Comparison of ENCODE assay signal across 13 cellular contexts in the genomic region with DNA sequence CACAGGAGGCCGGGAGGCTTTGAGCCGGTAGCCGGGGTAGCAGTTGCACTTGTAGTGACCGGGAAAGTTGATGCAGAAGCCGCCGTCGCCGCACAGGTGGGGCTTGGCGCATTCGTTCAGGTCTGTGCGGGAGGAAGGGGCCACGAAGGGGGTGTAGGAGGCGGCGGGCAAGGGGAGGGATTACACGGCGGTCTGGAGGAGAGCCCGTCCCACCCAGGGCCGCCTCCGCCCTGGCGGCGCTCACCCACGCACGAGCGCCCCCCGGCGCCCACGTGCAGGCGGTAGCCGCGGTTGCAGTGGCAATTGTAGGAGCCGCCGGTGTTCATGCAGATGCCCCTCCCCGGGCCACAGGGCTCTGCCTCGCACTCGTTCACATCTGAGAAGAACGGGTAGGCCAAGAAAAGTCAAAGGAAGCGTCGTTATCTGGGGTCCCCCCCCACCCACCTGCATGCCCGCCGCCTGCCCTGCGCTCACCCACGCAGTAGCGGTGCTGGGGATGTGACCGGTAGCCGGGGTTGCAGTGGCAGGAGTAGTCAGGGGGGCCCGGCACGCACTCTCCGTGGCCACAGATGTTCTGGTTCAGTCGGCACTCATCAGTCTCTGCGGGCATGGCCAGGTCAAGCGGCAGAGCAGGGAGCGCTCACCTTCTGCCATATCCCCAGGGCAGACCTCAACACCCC. TPM values are rescaled to one million over a fixed set of nuclear protein-coding genes. Genes with fewer than 3 reads are reported as not detected.
DNase-seq lines count a peak whose midpoint lies in the region; ATAC-seq and TF ChIP-seq lines count a peak whose summit lies in the region.
"Had no signal": no experiment of that assay in that cellular context is flagged by ENCODE, and none has a peak within 500 bp of the region (broad histone marks: within the 10 kb centered on the region; RNA-seq: fewer than 3 reads in every experiment).

No MANE protein-coding gene starts in this region.

- H3K9me3 Mint-ChIP-seq in WTC11 (no peaks in the 10 kb centered on the region), endodermal cell (no peaks in the 10 kb centered on the region)

- H3K4me3 Mint-ChIP-seq in WTC11 (peak overlapping the region; percentile 16; the same call in 1 of the 2 replicates), endodermal cell (no peak overlapping the region)

- H3K4me3 ChIP-seq in BLaER1, result peak overlapping the region; percentile 55
- H3K4me3 ChIP-seq in GM12865 (ENCODE audit: low read depth, low read length), result peak overlapping the region; percentile 65; the same call in 1 of the 2 replicates
- no peak overlapping the region for H3K4me3 ChIP-seq in endodermal cell (ENCODE audit: low read length)
- H3K4me3 ChIP-seq: SK-N-MC had no signal

- H3K9me3 ChIP-seq in BLaER1, result no peaks in the 10 kb centered on the region
- H3K9me3 ChIP-seq in endodermal cell (ENCODE audit: control insufficient read depth, low read length), result no peaks in the 10 kb centered on the region
- H3K9me3 ChIP-seq: stomach had no signal

- ATAC-seq in WTC11, result no peak; the same call in 1 of the 2 replicates
- no peak for ATAC-seq in GM21381 (IDR thresholded peaks at IDR 0.05; ENCODE audit: unreplicated experiment)
- ATAC-seq in GM21528 (IDR thresholded peaks at IDR 0.05; ENCODE audit: low FRiP score, unreplicated experiment), result no peak
- no peak for ATAC-seq in GM18873 (IDR thresholded peaks at IDR 0.05; ENCODE audit: low FRiP score, unreplicated experiment)

- peaks cover 15% of the 10 kb centered on the region; the same call in 1 of the 2 replicates for H4K20me1 ChIP-seq in BLaER1

- H3K4me2 ChIP-seq in BLaER1, result peak overlapping the region; percentile 95

- H3K4me1 Mint-ChIP-seq in WTC11, result peaks cover 29% of the 10 kb centered on the region
- H3K4me1 Mint-ChIP-seq in endodermal cell, result peaks cover 22% of the 10 kb centered on the region

- DNase-seq in GM12865 (ENCODE audit: low read depth) (no peak), WTC11 (ENCODE audit: low spot score) (peak; percentile 52), endodermal cell (peak; percentile 73), retina (no peak)
- DNase-seq: NCI-H1930; NCI-H774; stimulated activated CD4-positive, alpha-beta T cell treated with anti-CD3 and anti-CD28 coated beads, Interleukin-2, amount 100 ng/mL, for 48 hours; stomach had no signal

- CTCF ChIA-PET in WTC11 (lab: Charles Lee), result interaction anchor here (0.6 to 10.3 kb wide), 9 partner anchors 10 to 577 kb away, joined by 3 to 270 read pairs (median 7); a partner anchor contains a TSS

- H3K36me3 ChIP-seq in BLaER1 (peaks cover 34% of the 10 kb centered on the region; the same call in 1 of the 2 replicates), endodermal cell (ENCODE audit: control insufficient read depth, insufficient read depth, low read length) (no peaks in the 10 kb centered on the region)

- TF ChIP-seq CTCF in GM12865 (IDR thresholded peaks at IDR 0.05; ENCODE audit: insufficient read depth, low read depth, low read length, missing control alignments) (peak; percentile 30), WTC11 (IDR thresholded peaks at IDR 0.05) (peak; percentile 41; the same call in 1 of the 2 replicates), endodermal cell (conservative IDR thresholded peaks at IDR 0.05) (peak; percentile 58)

- 69 to 70% methylated on average over 43 to 52 of the region's 52 CpGs for WGBS in endodermal cell (ENCODE audit: insufficient coverage in 1 of 2, insufficient read length in 1 of 2), 2 experiments

- no peaks in the 10 kb centered on the region for H3K36me3 Mint-ChIP-seq in WTC11
- no peaks in the 10 kb centered on the region for H3K36me3 Mint-ChIP-seq in endodermal cell (ENCODE audit: low read depth)

- H3K27ac Mint-ChIP-seq in WTC11 (no peak overlapping the region), endodermal cell (no peak overlapping the region)

- H3K9ac ChIP-seq in BLaER1 (peak overlapping the region; percentile 77), endodermal cell (ENCODE audit: extremely low read depth, low read length, poor library complexity, severe bottlenecking) (no peak overlapping the region)

- peak overlapping the region; percentile 88 for H3K27ac ChIP-seq in BLaER1
- H3K27ac ChIP-seq in endodermal cell (ENCODE audit: low read depth, low read length), result no peak overlapping the region
- H3K27ac ChIP-seq: SK-N-MC had no signal

- H3K4me1 ChIP-seq in BLaER1 (peaks cover 96% of the 10 kb centered on the region), endodermal cell (ENCODE audit: control insufficient read depth, insufficient read depth, low read length) (no peaks in the 10 kb centered on the region)

- H3K27me3 ChIP-seq in BLaER1 (no peaks in the 10 kb centered on the region), endodermal cell (ENCODE audit: control insufficient read depth, insufficient read depth, low read length, poor library complexity, severe bottlenecking) (peaks cover 55% of the 10 kb centered on the region)
- H3K27me3 ChIP-seq: stomach had no signal

- POLR2A ChIA-PET in WTC11 (lab: Charles Lee), result no interaction called here

- H3K27me3 Mint-ChIP-seq in WTC11 (ENCODE audit: low read depth) (peaks cover 98% of the 10 kb centered on the region), endodermal cell (ENCODE audit: insufficient read depth) (peaks cover 93% of the 10 kb centered on the region)

TF ChIP-seq in WTC11, 78 proteins besides CTCF, POLR2A, EP300 and RAD21 (continues in another document):
- TF ChIP-seq TEAD1 (CRISPR knock-in tag; IDR thresholded peaks at IDR 0.05) (no peak), PRRX2 (CRISPR knock-in tag; IDR thresholded peaks at IDR 0.05) (no peak), JAZF1 (CRISPR knock-in tag; IDR thresholded peaks at IDR 0.05) (no peak), FOXK1 (CRISPR knock-in tag; IDR thresholded peaks at IDR 0.05) (no peak), ZNF317 (CRISPR knock-in tag; IDR thresholded peaks at IDR 0.05; ENCODE audit: borderline replicate concordance, low read depth) (no peak), ZNF219 (CRISPR knock-in tag; IDR thresholded peaks at IDR 0.05; ENCODE audit: borderline replicate concordance) (no peak)
- TF ChIP-seq, protein P1, sequence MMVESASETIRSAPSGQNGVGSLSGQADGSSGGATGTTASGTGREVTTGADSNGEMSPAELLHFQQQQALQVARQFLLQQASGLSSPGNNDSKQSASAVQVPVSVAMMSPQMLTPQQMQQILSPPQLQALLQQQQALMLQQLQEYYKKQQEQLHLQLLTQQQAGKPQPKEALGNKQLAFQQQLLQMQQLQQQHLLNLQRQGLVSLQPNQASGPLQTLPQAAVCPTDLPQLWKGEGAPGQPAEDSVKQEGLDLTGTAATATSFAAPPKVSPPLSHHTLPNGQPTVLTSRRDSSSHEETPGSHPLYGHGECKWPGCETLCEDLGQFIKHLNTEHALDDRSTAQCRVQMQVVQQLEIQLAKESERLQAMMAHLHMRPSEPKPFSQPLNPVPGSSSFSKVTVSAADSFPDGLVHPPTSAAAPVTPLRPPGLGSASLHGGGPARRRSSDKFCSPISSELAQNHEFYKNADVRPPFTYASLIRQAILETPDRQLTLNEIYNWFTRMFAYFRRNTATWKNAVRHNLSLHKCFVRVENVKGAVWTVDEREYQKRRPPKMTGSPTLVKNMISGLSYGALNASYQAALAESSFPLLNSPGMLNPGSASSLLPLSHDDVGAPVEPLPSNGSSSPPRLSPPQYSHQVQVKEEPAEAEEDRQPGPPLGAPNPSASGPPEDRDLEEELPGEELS (CRISPR knock-in tag; IDR thresholded peaks at IDR 0.05), result no peak
- TF ChIP-seq, protein P2, sequence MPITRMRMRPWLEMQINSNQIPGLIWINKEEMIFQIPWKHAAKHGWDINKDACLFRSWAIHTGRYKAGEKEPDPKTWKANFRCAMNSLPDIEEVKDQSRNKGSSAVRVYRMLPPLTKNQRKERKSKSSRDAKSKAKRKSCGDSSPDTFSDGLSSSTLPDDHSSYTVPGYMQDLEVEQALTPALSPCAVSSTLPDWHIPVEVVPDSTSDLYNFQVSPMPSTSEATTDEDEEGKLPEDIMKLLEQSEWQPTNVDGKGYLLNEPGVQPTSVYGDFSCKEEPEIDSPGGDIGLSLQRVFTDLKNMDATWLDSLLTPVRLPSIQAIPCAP (CRISPR knock-in tag; IDR thresholded peaks at IDR 0.05), result no peak
- TF ChIP-seq, protein P3, sequence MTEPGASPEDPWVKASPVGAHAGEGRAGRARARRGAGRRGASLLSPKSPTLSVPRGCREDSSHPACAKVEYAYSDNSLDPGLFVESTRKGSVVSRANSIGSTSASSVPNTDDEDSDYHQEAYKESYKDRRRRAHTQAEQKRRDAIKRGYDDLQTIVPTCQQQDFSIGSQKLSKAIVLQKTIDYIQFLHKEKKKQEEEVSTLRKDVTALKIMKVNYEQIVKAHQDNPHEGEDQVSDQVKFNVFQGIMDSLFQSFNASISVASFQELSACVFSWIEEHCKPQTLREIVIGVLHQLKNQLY (CRISPR knock-in tag; IDR thresholded peaks at IDR 0.05), result no peak
- TF ChIP-seq, protein P4, sequence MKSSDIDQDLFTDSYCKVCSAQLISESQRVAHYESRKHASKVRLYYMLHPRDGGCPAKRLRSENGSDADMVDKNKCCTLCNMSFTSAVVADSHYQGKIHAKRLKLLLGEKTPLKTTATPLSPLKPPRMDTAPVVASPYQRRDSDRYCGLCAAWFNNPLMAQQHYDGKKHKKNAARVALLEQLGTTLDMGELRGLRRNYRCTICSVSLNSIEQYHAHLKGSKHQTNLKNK (CRISPR knock-in tag; IDR thresholded peaks at IDR 0.05), result no peak

RNA-seq across cellular contexts. Expression of a gene that starts 10.6 kb away (rescaled TPM):
- total RNA-seq in WTC11 (2021) (15.9 to 23.6 TPM (median 20.7 TPM) in 3 replicates), endodermal cell (10 to 100 TPM; 19.7 to 24.2 TPM)
- polyA plus RNA-seq in endodermal cell (2013, experiment 1 of 2), result 23.3 TPM
- 23.8 TPM for polyA plus RNA-seq in endodermal cell (2013, experiment 2 of 2)

RNA-seq across cellular contexts. Expression of a gene that starts 22.7 kb away (rescaled TPM):
- total RNA-seq in WTC11 (2021), result 54.8 to 70.9 TPM (median 55.7 TPM) in 3 replicates
- total RNA-seq in endodermal cell, result 10 to 100 TPM; 32.8 to 36.5 TPM
- 44.3 TPM for polyA plus RNA-seq in endodermal cell (2013, experiment 1 of 2)
- 45.3 TPM for polyA plus RNA-seq in endodermal cell (2013, experiment 2 of 2)

RNA-seq across cellular contexts. Expression of a gene that starts 22.7 kb away (rescaled TPM):
- total RNA-seq in WTC11 (2021) (69.6 to 76.8 TPM (median 73.0 TPM) in 3 replicates), endodermal cell (10 to 100 TPM; 62.9 to 67.4 TPM)
- 54.0 TPM for polyA plus RNA-seq in endodermal cell (2013, experiment 1 of 2)
- 51.0 TPM for polyA plus RNA-seq in endodermal cell (2013, experiment 2 of 2)

RNA-seq across cellular contexts. Expression of a gene that starts 24.8 kb away (rescaled TPM):
- total RNA-seq in WTC11 (2021) (13.3 to 17.5 TPM (median 16.7 TPM) in 3 replicates), endodermal cell (10 to 100 TPM; 23.3 to 24.9 TPM)
- polyA plus RNA-seq in endodermal cell (2013, experiment 1 of 2), result 52.4 TPM
- polyA plus RNA-seq in endodermal cell (2013, experiment 2 of 2), result 52.7 TPM

RNA-seq across cellular contexts. Expression of a gene that starts 28.3 kb away (rescaled TPM):
- total RNA-seq in WTC11 (2021) (11.8 to 13.7 TPM (median 12.6 TPM) in 3 replicates), endodermal cell (1 to 10 TPM; 6.2 to 9.8 TPM)
- 7.1 TPM for polyA plus RNA-seq in endodermal cell (2013, experiment 1 of 2)
- 5.5 TPM for polyA plus RNA-seq in endodermal cell (2013, experiment 2 of 2)

Comparison
In these comparisons a context has a peak if more than half of its experiments do, and no peak if none do; other contexts are left out.
1. DNase-seq: peak in WTC11 (single experiment) and endodermal cell (single experiment); none in GM12865 (single experiment) and retina (single experiment).
2. Peak in every context shown above with its lines, with median percentiles within 50 percentile points of each other: CTCF ChIP-seq.